ENCODE assay signal across 8 cellular contexts in the genomic region with DNA sequence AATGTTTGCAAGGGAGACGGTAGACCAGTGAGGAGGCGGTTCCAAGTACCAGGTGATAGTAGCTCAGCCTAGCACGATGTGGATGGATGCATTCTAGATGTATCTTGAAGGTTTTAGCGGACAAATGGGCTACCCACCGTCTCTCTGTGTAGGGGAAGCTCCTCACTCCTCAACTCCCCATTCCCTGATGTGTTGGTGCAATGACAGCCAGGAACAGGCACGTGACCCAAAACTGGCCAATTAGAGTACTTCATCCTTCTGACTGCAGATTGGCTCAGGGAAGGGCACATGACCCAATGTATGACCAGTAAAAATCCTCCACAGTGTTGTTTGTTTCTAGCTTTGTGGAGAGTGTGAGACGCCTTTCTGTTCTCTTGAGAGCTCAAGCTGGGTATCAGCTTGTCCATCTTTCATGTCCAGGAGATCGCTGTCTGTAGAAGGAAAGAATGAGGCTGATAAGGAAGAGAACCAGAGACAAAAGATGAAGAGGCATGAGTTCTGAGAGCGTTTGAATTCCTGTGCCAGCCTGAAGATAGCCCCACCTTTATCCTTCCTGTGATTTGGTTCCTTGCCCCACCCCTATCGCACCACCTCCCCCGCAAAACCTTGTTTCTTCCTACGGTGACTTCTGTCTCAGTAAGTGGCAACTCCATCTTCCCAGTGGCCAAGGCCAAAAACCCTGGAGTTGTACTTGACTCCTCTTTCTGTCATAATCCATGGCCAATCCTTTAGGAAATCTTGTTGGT. TPM values are rescaled to one million over a fixed set of nuclear protein-coding genes. Genes with fewer than 3 reads are reported as not detected.
DNase-seq lines count a peak whose midpoint lies in the region; ATAC-seq and TF ChIP-seq lines count a peak whose summit lies in the region.

No MANE protein-coding gene starts in this region.

- H2BK15ac ChIP-seq in H9 (ENCODE audit: low read depth, low read length): no peak overlapping the region

- H3K14ac ChIP-seq in H9 (ENCODE audit: insufficient read depth, low read length): no peak overlapping the region

- H2BK12ac ChIP-seq in H9 (ENCODE audit: insufficient read length, low read depth, low read length): no peak overlapping the region

- H4K91ac ChIP-seq in H9 (ENCODE audit: insufficient read length, low read depth, low read length): no peak overlapping the region

- H3K36me3 Mint-ChIP-seq in H9 (ENCODE audit: insufficient read depth in 1 of 3, low read depth in 3 of 3): no peaks in the 10 kb centered on the region

- peak overlapping the region; percentile 6 for H3K18ac ChIP-seq in H9 (ENCODE audit: insufficient read length, low read depth, low read length)

- peak overlapping the region; percentile 48 for H3K9ac ChIP-seq in H9 (ENCODE audit: extremely low read depth, insufficient read length, low read length)

- no peak overlapping the region for H2BK120ac ChIP-seq in H9 (ENCODE audit: low read depth, low read length, poor library complexity, severe bottlenecking)

- H3K23me2 ChIP-seq in H9 (ENCODE audit: insufficient read length, low read depth, low read length, poor library complexity, severe bottlenecking): peaks cover 10% of the 10 kb centered on the region

- H3K9me3 ChIP-seq in H9 (ENCODE audit: control insufficient read depth, low read depth, low read length): no peaks in the 10 kb centered on the region

- no peak overlapping the region for H4K8ac ChIP-seq in H9 (replicated peaks; ENCODE audit: insufficient read length, low read depth, low read length)

- no peak overlapping the region for H2BK20ac ChIP-seq in H9 (ENCODE audit: low read depth, low read length, poor library complexity, severe bottlenecking)

- H4K20me1 ChIP-seq in H9 (ENCODE audit: control insufficient read depth, insufficient read depth, insufficient read length): peaks cover under 1% of the 10 kb centered on the region

- ATAC-seq in left lobe of liver (peak; percentile 41), GM21737 (IDR thresholded peaks at IDR 0.05; ENCODE audit: unreplicated experiment) (no peak)

- no peak overlapping the region for H3K4me3 Mint-ChIP-seq in H9

- no peak overlapping the region for H3K4ac ChIP-seq in H9 (ENCODE audit: low read depth, low read length)

- peak overlapping the region; percentile 62 for H3K4me2 ChIP-seq in H9 (ENCODE audit: insufficient read depth, insufficient read length, low read length)

- H2AK5ac ChIP-seq in H9 (ENCODE audit: insufficient read length, low read length): no peak overlapping the region

- peaks cover 2% of the 10 kb centered on the region; the same call in 1 of the 2 replicates for H3K27me3 ChIP-seq in H9 (ENCODE audit: insufficient read depth, low read length)

- H3K27ac ChIP-seq in H9 (ENCODE audit: insufficient read length, low read depth, low read length): peak overlapping the region; percentile 23

- H3K79me1 ChIP-seq in H9 (ENCODE audit: insufficient read depth, low read depth, low read length, poor library complexity, severe bottlenecking): no peaks in the 10 kb centered on the region

- DNase-seq in Caki2 (ENCODE audit: low read depth): peak; percentile 87
- peak; percentile 97 for DNase-seq in H9
- peak; percentile 87 for DNase-seq in NCI-H2171 (lab: John Stamatoyannopoulos, UW)
- DNase-seq in effector CD8-positive, alpha-beta T cell (lab: John Stamatoyannopoulos, UW): peak; percentile 12
- DNase-seq in left lobe of liver (ENCODE audit: low spot score): peak; percentile 81
- DNase-seq in stimulated activated CD8-positive, alpha-beta memory T cell treated with anti-CD3 and anti-CD28 coated beads, Interleukin-4, amount 100 ng/mL, for 48 hours: peak; percentile 69

- no peak for TF ChIP-seq CTCF in H9 (conservative IDR thresholded peaks at IDR 0.05)
- TF ChIP-seq CTCF in WI38 (IDR thresholded peaks at IDR 0.05; ENCODE audit: low read depth, low read length): no peak

- H2BK5ac ChIP-seq in H9 (ENCODE audit: insufficient read length, low read length): no peak overlapping the region

- H3K27ac Mint-ChIP-seq in H9: no peak overlapping the region

- in situ Hi-C loops in Caki2 (cut with HindIII; ENCODE audit: low pct_unique_long_range_greater_than_20kb, low sequenced_read_pairs): no loop called here

- no peak overlapping the region for H3K56ac ChIP-seq in H9 (ENCODE audit: insufficient read length, low read depth, low read length)

- H3K23ac ChIP-seq in H9 (ENCODE audit: insufficient read length, low read depth, low read length): no peak overlapping the region

- no peak overlapping the region for H2AFZ ChIP-seq in H9 (ENCODE audit: low read length)

- H3K4me3 ChIP-seq in WI38 (ENCODE audit: low read depth, low read length): peak overlapping the region; percentile 34

- no CpG with 5 or more reads among the region's 12 CpGs for WGBS in H9 (ENCODE audit: extremely low coverage, insufficient read length, low lambda C conversion rate)

- H3T11ph ChIP-seq in H9 (ENCODE audit: low read length): no peak overlapping the region

- peaks cover 8 to 15% of the 10 kb centered on the region in 2 experiments for H3K4me1 Mint-ChIP-seq in H9

- H4K5ac ChIP-seq in H9 (ENCODE audit: insufficient read length, low read depth, low read length): no peak overlapping the region

- peaks cover 8% of the 10 kb centered on the region for H3K27me3 Mint-ChIP-seq in H9 (ENCODE audit: low read depth)

- no peaks in the 10 kb centered on the region for H3K9me3 Mint-ChIP-seq in H9

- H3K4me1 ChIP-seq in H9 (ENCODE audit: insufficient read depth, low read length): peaks cover 9% of the 10 kb centered on the region; the same call in 1 of the 2 replicates

- no peaks in the 10 kb centered on the region for H3K79me2 ChIP-seq in H9 (ENCODE audit: insufficient read depth, low read length)

RNA-seq across cellular contexts. Expression of a gene that starts 2.3 kb away (rescaled TPM):
- 7.0 and 8.7 TPM in 2 replicates for total RNA-seq in Caki2 (2014; rRNA removed; shearing (Covaris generic); ENCODE audit: low replicate concordance)
- total RNA-seq in H9 (2021) (3.1 and 3.4 TPM in 2 replicates), left lobe of liver (4.5 TPM)

RNA-seq across cellular contexts. Expression of a gene that starts 16.1 kb away (rescaled TPM):
- total RNA-seq in Caki2 (2014; rRNA removed; shearing (Covaris generic); ENCODE audit: low replicate concordance): 47.8 and 62.4 TPM in 2 replicates
- total RNA-seq in H9 (2021) (12.7 and 14.3 TPM in 2 replicates), left lobe of liver (3.6 TPM)

RNA-seq across cellular contexts. Expression of a gene that starts 18.1 kb away (rescaled TPM):
- 67.6 and 78.3 TPM in 2 replicates for total RNA-seq in Caki2 (2014; rRNA removed; shearing (Covaris generic); ENCODE audit: low replicate concordance)
- 160 and 171 TPM in 2 replicates for total RNA-seq in H9 (2021)
- total RNA-seq in left lobe of liver: 0.68 TPM

RNA-seq across cellular contexts. Expression of a gene that starts 29.5 kb away (rescaled TPM):
- 0.09 TPM in 1 of 2 replicates, not detected in the other for total RNA-seq in Caki2 (2014; rRNA removed; shearing (Covaris generic); ENCODE audit: low replicate concordance)
- 22.8 and 22.9 TPM in 2 replicates for total RNA-seq in H9 (2021)
- 18.1 TPM for total RNA-seq in left lobe of liver

RNA-seq across cellular contexts. Expression of a gene that starts 40.0 kb away (rescaled TPM):
- 3.2 and 5.6 TPM in 2 replicates for total RNA-seq in Caki2 (2014; rRNA removed; shearing (Covaris generic); ENCODE audit: low replicate concordance)
- total RNA-seq in H9 (2021) (36.5 and 37.2 TPM in 2 replicates), left lobe of liver (108 TPM)

Comparison
In these comparisons a context has a peak if more than half of its experiments do, and no peak if none do; other contexts are left out.
1. DNase-seq: peak in every context shown above with its lines; median percentile 97 in H9; 87 in Caki2; 87 in NCI-H2171; 81 in left lobe of liver; 69 in stimulated activated CD8-positive, alpha-beta memory T cell treated with anti-CD3 and anti-CD28 coated beads, Interleukin-4, amount 100 ng/mL, for 48 hours; 12 in effector CD8-positive, alpha-beta T cell.
2. RNA of a gene that starts 18.1 kb away (total RNA-seq): 160 to 171 TPM in H9 and 67.6 to 78.3 TPM in Caki2; 0.68 TPM in left lobe of liver (single experiment); every median in the first group is over 10 times any median in the second.